ENCODE assay signal across 8 cellular contexts in genomic region chr4:118889313-118889694, GRCh38. TPM values are rescaled to one million over a fixed set of nuclear protein-coding genes. Genes with fewer than 3 reads are reported as not detected.
DNase-seq lines count a peak whose midpoint lies in the region; ATAC-seq and TF ChIP-seq lines count a peak whose summit lies in the region.

No MANE protein-coding gene starts in this region.

- CTCF ChIA-PET in AG04450 (lab: Charles Lee): interaction anchor here (0.8 to 4.9 kb wide), 11 partner anchors 15 to 148 kb away, joined by 3 to 67 read pairs (median 4); no protein-coding TSS in a partner anchor

- peak overlapping the region; percentile 67 for H3K4me3 ChIP-seq in AG04450 (ENCODE audit: low read depth, low read length)

- peak overlapping the region; percentile 61 to 83 for H3K4me3 Mint-ChIP-seq in effector memory CD8-positive, alpha-beta T cell
- peak overlapping the region; percentile 55 for H3K4me3 Mint-ChIP-seq in natural killer cell

- POLR2A ChIA-PET in AG04450 (lab: Yijun Ruan, JAX): interaction anchor here (0.5 to 1.6 kb wide), 4 partner anchors 19 to 79 kb away, joined by 4 to 12 read pairs (median 6); partner anchors contain the start of gene SEC24D

- no peaks in the 10 kb centered on the region for H3K27me3 ChIP-seq in AG04450 (ENCODE audit: control insufficient read depth, insufficient read depth, low read length)

- H3K27ac Mint-ChIP-seq in effector memory CD8-positive, alpha-beta T cell: no peak overlapping the region
- H3K27ac Mint-ChIP-seq in natural killer cell: no peak overlapping the region

- TF ChIP-seq CTCF in AG04450 (IDR thresholded peaks at IDR 0.05; ENCODE audit: low read depth, low read length) (no peak), natural killer cell (IDR thresholded peaks at IDR 0.05) (no peak), GM13977 (IDR thresholded peaks at IDR 0.05; ENCODE audit: extremely low read depth, insufficient read depth, missing control alignments) (no peak)

- no peak for DNase-seq in AG04450 (ENCODE audit: low read depth, low spot score)
- DNase-seq in NCI-H69 (lab: John Stamatoyannopoulos, UW): peak; percentile 58
- no peak for DNase-seq in effector memory CD8-positive, alpha-beta T cell
- DNase-seq in natural killer cell: no peak
- DNase-seq in GM13977 (ENCODE audit: low spot score): no peak
- DNase-seq in middle frontal gyrus (ENCODE audit: extremely low spot score, low spot score): no peak
- no peak for DNase-seq in DMS53 (lab: John Stamatoyannopoulos, UW)

- no peaks in the 10 kb centered on the region for H3K9me3 Mint-ChIP-seq in effector memory CD8-positive, alpha-beta T cell
- H3K9me3 Mint-ChIP-seq in natural killer cell: no peaks in the 10 kb centered on the region

- peaks cover 51 to 53% of the 10 kb centered on the region in 2 donors for H3K27me3 Mint-ChIP-seq in effector memory CD8-positive, alpha-beta T cell
- H3K27me3 Mint-ChIP-seq in natural killer cell (ENCODE audit: low read depth in 2 of 2): peaks cover 23 to 48% of the 10 kb centered on the region in 2 donors

- no peak overlapping the region for H3K27ac ChIP-seq in AG04450 (ENCODE audit: low read depth, low read length)

- ATAC-seq in effector memory CD8-positive, alpha-beta T cell (replicated peaks): no peak
- no peak for ATAC-seq in natural killer cell
- no peak for ATAC-seq in GM18909 (IDR thresholded peaks at IDR 0.05; ENCODE audit: poor library complexity, unreplicated experiment)

- intact Hi-C loops in natural killer cell (cut with micrococcal nuclease): no loop called here

- H3K9me3 ChIP-seq in AG04450 (ENCODE audit: control insufficient read depth, insufficient read depth, low read length): no peaks in the 10 kb centered on the region

- in situ Hi-C loops in GM13977 (cut with MboI; ENCODE audit: low pct_unique_long_range_greater_than_20kb, low sequenced_read_pairs, unreplicated experiment): no loop called here

- peaks cover 8% of the 10 kb centered on the region in 2 donors for H3K4me1 Mint-ChIP-seq in effector memory CD8-positive, alpha-beta T cell (ENCODE audit: low read depth in 2 of 2)
- peaks cover 13 to 16% of the 10 kb centered on the region in 2 donors for H3K4me1 Mint-ChIP-seq in natural killer cell

- peaks cover 3% of the 10 kb centered on the region for H3K36me3 Mint-ChIP-seq in effector memory CD8-positive, alpha-beta T cell (ENCODE audit: insufficient read depth)
- no peaks in the 10 kb centered on the region for H3K36me3 Mint-ChIP-seq in natural killer cell

RNA-seq across cellular contexts. Expression of gene SYNPO2, which starts 0.7 kb away (rescaled TPM):
- polyA plus RNA-seq in AG04450 (2011; rRNA removed): 4.8 and 5.1 TPM in 2 replicates
- polyA minus RNA-seq in AG04450 (2011; rRNA and poly(A)+ RNA removed): 13.6 and 15.2 TPM in 2 replicates
- under 1 TPM; 0.18 to 0.85 (median 0.56) TPM for total RNA-seq in natural killer cell

RNA-seq across cellular contexts. Expression of gene SEC24D, which starts 53.4 kb away (rescaled TPM):
- polyA plus RNA-seq in AG04450 (2011; rRNA removed): 113 and 154 TPM in 2 replicates
- 146 and 183 TPM in 2 replicates for polyA minus RNA-seq in AG04450 (2011; rRNA and poly(A)+ RNA removed)
- total RNA-seq in natural killer cell: 10 to 100 TPM; 32.7 to 50.2 (median 35.2) TPM
